1 cellular context compared by ENCODE assay signal in genomic region chr12:116735951-116736599, GRCh38.
TF ChIP-seq lines count a peak whose summit lies in the region.

No MANE protein-coding gene starts in this region.

TF ChIP-seq in HepG2, 621 proteins besides CTCF, POLR2A, EP300 and RAD21 (continued from another document and continues in another):
- TF ChIP-seq SIN3A (IDR thresholded peaks at IDR 0.05; ENCODE audit: borderline replicate concordance, low read depth, low read length) (no peak), TFE3 (CRISPR knock-in tag; IDR thresholded peaks at IDR 0.05) (peak; percentile 73; the same call in 1 of the 2 replicates), SPEN (CRISPR knock-in tag; IDR thresholded peaks at IDR 0.05; ENCODE audit: low read depth) (no peak), BHLHE40 (IDR thresholded peaks at IDR 0.05; ENCODE audit: low read length) (0 out of 2 replicates have a peak, but pooled peaks have one; percentile 29), RFXANK (CRISPR knock-in tag; IDR thresholded peaks at IDR 0.05) (no peak), BRCA1 (CRISPR knock-in tag; IDR thresholded peaks at IDR 0.05) (no peak), GABPA (IDR thresholded peaks at IDR 0.05; ENCODE audit: low read depth, low read length) (no peak), GABPA (CRISPR knock-in tag; IDR thresholded peaks at IDR 0.05; ENCODE audit: low read depth) (no peak), ZBTB20 (CRISPR knock-in tag; IDR thresholded peaks at IDR 0.05; ENCODE audit: borderline replicate concordance, low read depth) (no peak), NBN (conservative IDR thresholded peaks at IDR 0.05) (no peak), KLF16 (CRISPR knock-in tag; IDR thresholded peaks at IDR 0.05) (no peak), HDAC6 (IDR thresholded peaks at IDR 0.05; ENCODE audit: low read depth, low read length) (no peak), NR2F2 (IDR thresholded peaks at IDR 0.05; ENCODE audit: borderline replicate concordance, low read depth) (peak; percentile 78), SMAD1 (CRISPR knock-in tag; IDR thresholded peaks at IDR 0.05; ENCODE audit: borderline replicate concordance, low read depth) (no peak), SOX6 (IDR thresholded peaks at IDR 0.05) (no peak), SOX6 (CRISPR knock-in tag; IDR thresholded peaks at IDR 0.05) (peak; percentile 71), TERF1 (CRISPR knock-in tag; IDR thresholded peaks at IDR 0.05) (no peak), ZSCAN12 (CRISPR knock-in tag; IDR thresholded peaks at IDR 0.05) (no peak), NR2F6 (IDR thresholded peaks at IDR 0.05) (peak; percentile 84), NR2F6 (CRISPR knock-in tag; IDR thresholded peaks at IDR 0.05) (peak; percentile 81), ZNF704 (CRISPR knock-in tag; IDR thresholded peaks at IDR 0.05; ENCODE audit: borderline replicate concordance) (no peak), ZNF83 (CRISPR knock-in tag; IDR thresholded peaks at IDR 0.05; ENCODE audit: borderline replicate concordance) (no peak), ZNF552 (CRISPR knock-in tag; IDR thresholded peaks at IDR 0.05; ENCODE audit: borderline replicate concordance) (no peak), SMAD9 (CRISPR knock-in tag; IDR thresholded peaks at IDR 0.05) (no peak), ZNF720 (CRISPR knock-in tag; IDR thresholded peaks at IDR 0.05) (no peak), NCOR1 (IDR thresholded peaks at IDR 0.05; ENCODE audit: borderline replicate concordance, low read length) (0 out of 2 replicates have a peak, but pooled peaks have one; percentile 30), FOXK2 (IDR thresholded peaks at IDR 0.05) (no peak), SMAD3 (CRISPR knock-in tag; IDR thresholded peaks at IDR 0.05) (no peak), RBFOX2 (IDR thresholded peaks at IDR 0.05; ENCODE audit: low read depth, low read length) (peak; percentile 28; the same call in 1 of the 2 replicates), UBTF (CRISPR knock-in tag; IDR thresholded peaks at IDR 0.05) (no peak), SOX5 (CRISPR knock-in tag; IDR thresholded peaks at IDR 0.05; ENCODE audit: borderline replicate concordance) (peak; percentile 76; the same call in 1 of the 2 replicates), THAP7 (CRISPR knock-in tag; IDR thresholded peaks at IDR 0.05) (no peak), DNMT1 (CRISPR knock-in tag; IDR thresholded peaks at IDR 0.05) (no peak), ZSCAN9 (CRISPR knock-in tag; IDR thresholded peaks at IDR 0.05; ENCODE audit: borderline replicate concordance) (0 out of 2 replicates have a peak, but pooled peaks have one; percentile 42), THAP9 (CRISPR knock-in tag; IDR thresholded peaks at IDR 0.05; ENCODE audit: borderline replicate concordance) (no peak), TCF7 (IDR thresholded peaks at IDR 0.05; ENCODE audit: low read depth) (peak; percentile 40), SRSF4 (IDR thresholded peaks at IDR 0.05; ENCODE audit: low read depth, low read length, poor library complexity, severe bottlenecking) (no peak), SRSF9 (IDR thresholded peaks at IDR 0.05; ENCODE audit: borderline replicate concordance, insufficient read depth, low read depth, low read length, poor library complexity, severe bottlenecking) (no peak), ZNF44 (CRISPR knock-in tag; IDR thresholded peaks at IDR 0.05) (no peak), FOXP4 (CRISPR knock-in tag; IDR thresholded peaks at IDR 0.05) (0 out of 2 replicates have a peak, but pooled peaks have one; percentile 31), GATAD2A (CRISPR knock-in tag; IDR thresholded peaks at IDR 0.05) (peak; percentile 72), ZNF512B (CRISPR knock-in tag; IDR thresholded peaks at IDR 0.05; ENCODE audit: borderline replicate concordance) (no peak), WIZ (CRISPR knock-in tag; IDR thresholded peaks at IDR 0.05) (no peak), NKX3-1 (CRISPR knock-in tag; IDR thresholded peaks at IDR 0.05) (no peak), MAX (IDR thresholded peaks at IDR 0.05) (no peak), ZNF333 (CRISPR knock-in tag; IDR thresholded peaks at IDR 0.05; ENCODE audit: borderline replicate concordance) (no peak), HHEX (CRISPR knock-in tag; IDR thresholded peaks at IDR 0.05) (no peak), SP1 (IDR thresholded peaks at IDR 0.05) (no peak), SP1 (CRISPR knock-in tag; IDR thresholded peaks at IDR 0.05) (no peak), ASH2L (IDR thresholded peaks at IDR 0.05; ENCODE audit: insufficient read length, low read depth, low read length) (peak; percentile 8), ELF3 (CRISPR knock-in tag; IDR thresholded peaks at IDR 0.05) (0 out of 2 replicates have a peak, but pooled peaks have one; percentile 33), KAT8 (CRISPR knock-in tag; IDR thresholded peaks at IDR 0.05) (0 out of 2 replicates have a peak, but pooled peaks have one; percentile 13), MLLT10 (CRISPR knock-in tag; IDR thresholded peaks at IDR 0.05) (no peak), HDAC2 (CRISPR knock-in tag; IDR thresholded peaks at IDR 0.05) (peak; percentile 51; the same call in 1 of the 2 replicates), RFX3 (CRISPR knock-in tag; IDR thresholded peaks at IDR 0.05) (no peak), DBP (CRISPR knock-in tag; IDR thresholded peaks at IDR 0.05; ENCODE audit: not compliant biosample characterization) (no peak), NR2F1 (CRISPR knock-in tag; IDR thresholded peaks at IDR 0.05) (peak; percentile 67 to 73; a peak in 3 of 4 replicates), KMT2B (CRISPR knock-in tag; IDR thresholded peaks at IDR 0.05) (no peak), ATM (IDR thresholded peaks at IDR 0.05; ENCODE audit: borderline replicate concordance) (no peak)
